Comparison of ENCODE assay signal across 1 cellular context in the genomic region with DNA sequence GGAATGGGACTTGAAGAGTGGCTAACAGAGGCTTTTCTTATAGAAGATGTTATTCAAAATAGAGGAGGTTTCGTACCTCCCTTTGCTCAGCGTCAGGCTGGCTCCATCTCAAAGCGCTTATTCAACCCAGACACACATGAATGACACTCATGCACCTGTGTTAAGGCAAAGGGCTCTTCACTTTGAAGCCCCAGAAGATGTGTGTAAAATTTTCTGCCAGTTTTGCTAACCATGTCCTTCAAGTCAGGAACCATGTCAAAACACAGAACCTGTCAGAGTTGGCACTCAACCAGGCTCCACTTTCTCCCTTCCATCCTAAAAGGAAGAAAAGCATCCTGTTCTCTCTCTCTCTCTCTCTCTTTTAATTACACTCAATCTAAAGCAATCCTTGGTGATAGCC.
TF ChIP-seq lines count a peak whose summit lies in the region.

No MANE protein-coding gene starts in this region.

TF ChIP-seq in IMR-90, 13 proteins besides CTCF, POLR2A, EP300 and RAD21 (continued from another document):
- TF ChIP-seq, protein P1, sequence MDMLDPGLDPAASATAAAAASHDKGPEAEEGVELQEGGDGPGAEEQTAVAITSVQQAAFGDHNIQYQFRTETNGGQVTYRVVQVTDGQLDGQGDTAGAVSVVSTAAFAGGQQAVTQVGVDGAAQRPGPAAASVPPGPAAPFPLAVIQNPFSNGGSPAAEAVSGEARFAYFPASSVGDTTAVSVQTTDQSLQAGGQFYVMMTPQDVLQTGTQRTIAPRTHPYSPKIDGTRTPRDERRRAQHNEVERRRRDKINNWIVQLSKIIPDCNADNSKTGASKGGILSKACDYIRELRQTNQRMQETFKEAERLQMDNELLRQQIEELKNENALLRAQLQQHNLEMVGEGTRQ (IDR thresholded peaks at IDR 0.05; ENCODE audit: low read depth, low read length) = no peak
- TF ChIP-seq CHD1 (IDR thresholded peaks at IDR 0.05; ENCODE audit: low read depth, low read length) = no peak
- TF ChIP-seq BHLHE40 (IDR thresholded peaks at IDR 0.05; ENCODE audit: low read depth, low read length) = no peak
- TF ChIP-seq MAFK (IDR thresholded peaks at IDR 0.05; ENCODE audit: low read depth, low read length) = no peak
- TF ChIP-seq SMC3 (IDR thresholded peaks at IDR 0.05; ENCODE audit: low read depth, low read length) = no peak
- no peak for TF ChIP-seq RFX5 (IDR thresholded peaks at IDR 0.05; ENCODE audit: low read depth, low read length)
- TF ChIP-seq MAZ (IDR thresholded peaks at IDR 0.05; ENCODE audit: borderline replicate concordance, low read depth, low read length) = no peak
- TF ChIP-seq, protein P2, sequence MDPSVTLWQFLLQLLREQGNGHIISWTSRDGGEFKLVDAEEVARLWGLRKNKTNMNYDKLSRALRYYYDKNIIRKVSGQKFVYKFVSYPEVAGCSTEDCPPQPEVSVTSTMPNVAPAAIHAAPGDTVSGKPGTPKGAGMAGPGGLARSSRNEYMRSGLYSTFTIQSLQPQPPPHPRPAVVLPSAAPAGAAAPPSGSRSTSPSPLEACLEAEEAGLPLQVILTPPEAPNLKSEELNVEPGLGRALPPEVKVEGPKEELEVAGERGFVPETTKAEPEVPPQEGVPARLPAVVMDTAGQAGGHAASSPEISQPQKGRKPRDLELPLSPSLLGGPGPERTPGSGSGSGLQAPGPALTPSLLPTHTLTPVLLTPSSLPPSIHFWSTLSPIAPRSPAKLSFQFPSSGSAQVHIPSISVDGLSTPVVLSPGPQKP (IDR thresholded peaks at IDR 0.05; ENCODE audit: borderline replicate concordance, low read depth, low read length) = no peak
